In genomic region chr5:2502970-2503594, GRCh38 we compare ENCODE assay signal across 1 cellular context.
TF ChIP-seq lines count a peak whose summit lies in the region.

No MANE protein-coding gene starts in this region.

TF ChIP-seq in IMR-90, 13 proteins besides CTCF, POLR2A, EP300 and RAD21 (continued from another document):
- TF ChIP-seq USF2 (IDR thresholded peaks at IDR 0.05; ENCODE audit: low read depth, low read length) = no peak
- no peak for TF ChIP-seq CEBPB (IDR thresholded peaks at IDR 0.05; ENCODE audit: low read depth, low read length)
- no peak for TF ChIP-seq CHD1 (IDR thresholded peaks at IDR 0.05; ENCODE audit: low read depth, low read length)
